In genomic region chr19:679418-680286, GRCh38 we compare ENCODE assay signal across 9 cellular contexts. TPM values are rescaled to one million over a fixed set of nuclear protein-coding genes. Genes with fewer than 3 reads are reported as not detected.
DNase-seq lines count a peak whose midpoint lies in the region; ATAC-seq and TF ChIP-seq lines count a peak whose summit lies in the region.
"Had no signal": no experiment of that assay in that cellular context is flagged by ENCODE, and none has a peak within 500 bp of the region (broad histone marks: within the 10 kb centered on the region; RNA-seq: fewer than 3 reads in every experiment).

No MANE protein-coding gene starts in this region.

- TF ChIP-seq CTCF in Caco-2 (IDR thresholded peaks at IDR 0.05; ENCODE audit: insufficient read depth in 1 of 2, low read depth in 1 of 2, low read length in 1 of 2, severe bottlenecking in 1 of 2, unreplicated experiment in 1 of 2) (no peak), transverse colon (IDR thresholded peaks at IDR 0.05) (no peak)

- intact Hi-C loops in Caco-2 (cut with micrococcal nuclease; ENCODE audit: unreplicated experiment) (loop anchor here (1.0 to 2.0 kb wide), 2 partner anchors 17 to 73 kb away; partner anchors contain the start of gene RNF126), transverse colon (cut with DNase I; ENCODE audit: low total_unique reads) (no loop called here)

- H3K27me3 ChIP-seq in Caco-2 (replicated peaks; ENCODE audit: control insufficient read depth, insufficient read depth, low read length) = no peaks in the 10 kb centered on the region
- peaks cover 19% of the 10 kb centered on the region for H3K27me3 ChIP-seq in HUES64 (ENCODE audit: insufficient read depth, low read length)
- peaks cover 0 to 5% of the 10 kb centered on the region in 2 donors for H3K27me3 ChIP-seq in esophagus (ENCODE audit: control insufficient read depth in 1 of 2, insufficient read depth in 2 of 2, low read length in 2 of 2)
- H3K27me3 ChIP-seq in muscle layer of colon (ENCODE audit: control insufficient read depth in 1 of 2, insufficient read depth in 2 of 2, low read length in 2 of 2) = peaks cover 0 to 6% of the 10 kb centered on the region in 2 donors
- peaks cover 30% of the 10 kb centered on the region for H3K27me3 ChIP-seq in transverse colon

- H3K36me3 ChIP-seq in Caco-2 (ENCODE audit: control insufficient read depth, insufficient read depth, low read length) (no peaks in the 10 kb centered on the region; the same call in 1 of the 2 replicates), HUES64 (ENCODE audit: insufficient read depth, low read length) (no peaks in the 10 kb centered on the region), esophagus (ENCODE audit: control insufficient read depth in 2 of 2, insufficient read depth in 2 of 2, low read length in 1 of 2) (no peaks in the 10 kb centered on the region), muscle layer of colon (ENCODE audit: insufficient read depth, low read length) (no peaks in the 10 kb centered on the region), transverse colon (no peaks in the 10 kb centered on the region)

- H3K36me3 Mint-ChIP-seq in Caco-2 (ENCODE audit: insufficient read depth, unreplicated experiment) = peaks cover 37% of the 10 kb centered on the region
- H3K36me3 Mint-ChIP-seq in activated CD8-positive, alpha-beta T cell treated with anti-CD3 and anti-CD28 coated beads, Interleukin-2, amount 10 ng/mL, durations not matched to agents 7 days and 5 days (ENCODE audit: low read depth) = no peaks in the 10 kb centered on the region

- H3K9me3 Mint-ChIP-seq in Caco-2 (ENCODE audit: unreplicated experiment) = no peaks in the 10 kb centered on the region
- H3K9me3 Mint-ChIP-seq in activated CD8-positive, alpha-beta T cell treated with anti-CD3 and anti-CD28 coated beads, Interleukin-2, amount 10 ng/mL, durations not matched to agents 7 days and 5 days (ENCODE audit: insufficient read depth) = no peaks in the 10 kb centered on the region

- peak overlapping the region; percentile 88 for H3K9ac ChIP-seq in HUES64 (ENCODE audit: low read depth, low read length)
- H3K9ac ChIP-seq in muscle layer of colon (ENCODE audit: low read length) = peak overlapping the region; percentile 53

- peak overlapping the region; percentile 61 for H3K4me3 ChIP-seq in Caco-2 (ENCODE audit: low read depth, low read length)
- peak overlapping the region; percentile 84 for H3K4me3 ChIP-seq in HUES64 (ENCODE audit: low read length)
- peak overlapping the region; percentile 68 to 74 for H3K4me3 ChIP-seq in esophagus (ENCODE audit: low read depth in 1 of 2, low read length in 2 of 2)
- peak overlapping the region; percentile 58 to 79 for H3K4me3 ChIP-seq in muscle layer of colon (ENCODE audit: low read depth in 1 of 2, low read length in 2 of 2)
- peak overlapping the region; percentile 50 to 94 (median 87) for H3K4me3 ChIP-seq in transverse colon

- BruUV-seq in Caco-2 (replicated peaks; lab: Mats Ljungman, UMichigan) = no TSS peak

- TF ChIP-seq POLR2A in transverse colon (IDR thresholded peaks at IDR 0.05) = no peak

- H3K27me3 Mint-ChIP-seq in Caco-2 (ENCODE audit: insufficient read depth, unreplicated experiment) = no peaks in the 10 kb centered on the region
- H3K27me3 Mint-ChIP-seq in activated CD8-positive, alpha-beta T cell treated with anti-CD3 and anti-CD28 coated beads, Interleukin-2, amount 10 ng/mL, durations not matched to agents 7 days and 5 days (ENCODE audit: low read depth) = peaks cover 13% of the 10 kb centered on the region

- POLR2A ChIA-PET in Caco-2 (lab: Charles Lee) = interaction anchor here (0.5 to 1.5 kb wide), 6 partner anchors 16 to 264 kb away, joined by 3 to 6 read pairs (median 4); partner anchors contain the start of gene RNF126
- POLR2A ChIA-PET in activated CD8-positive, alpha-beta T cell treated with anti-CD3 and anti-CD28 coated beads, Interleukin-2, amount 10 ng/mL, durations not matched to agents 7 days and 5 days (lab: Charles Lee) = interaction anchor here (1.4 to 1.9 kb wide), 2 partner anchors 16 to 18 kb away, joined by 3 to 10 read pairs; partner anchors contain the start of gene RNF126

- peak overlapping the region; percentile 75 for H3K4me3 Mint-ChIP-seq in Caco-2 (ENCODE audit: unreplicated experiment)
- H3K4me3 Mint-ChIP-seq in activated CD8-positive, alpha-beta T cell treated with anti-CD3 and anti-CD28 coated beads, Interleukin-2, amount 10 ng/mL, durations not matched to agents 7 days and 5 days = peak overlapping the region; percentile 83

- ATAC-seq in GM21360 (IDR thresholded peaks at IDR 0.05; ENCODE audit: unreplicated experiment) = peak; percentile 14
- ATAC-seq in activated CD8-positive, alpha-beta T cell treated with anti-CD3 and anti-CD28 coated beads, Interleukin-2, amount 10 ng/mL, durations not matched to agents 7 days and 5 days = peak; percentile 7

- H3K9me3 ChIP-seq in Caco-2 (no peaks in the 10 kb centered on the region), HUES64 (ENCODE audit: insufficient read depth, low read depth, low read length) (no peaks in the 10 kb centered on the region), esophagus (ENCODE audit: control insufficient read depth in 2 of 2, insufficient read depth in 1 of 2, low read depth in 1 of 2, low read length in 1 of 2) (no peaks in the 10 kb centered on the region), muscle layer of colon (ENCODE audit: low read length) (no peaks in the 10 kb centered on the region), transverse colon (no peaks in the 10 kb centered on the region)

- DNase-seq in Caco-2 = peak; percentile 66 to 67
- DNase-seq in activated CD8-positive, alpha-beta T cell treated with anti-CD3 and anti-CD28 coated beads, Interleukin-2, amount 10 ng/mL, durations not matched to agents 7 days and 5 days = peak; percentile 34
- peak; percentile 64 for DNase-seq in transverse colon
- DNase-seq in AML-193 (lab: John Stamatoyannopoulos, UW) = no peak

- peaks cover 5% of the 10 kb centered on the region for H3K4me1 Mint-ChIP-seq in Caco-2 (ENCODE audit: low read depth, unreplicated experiment)
- H3K4me1 Mint-ChIP-seq in activated CD8-positive, alpha-beta T cell treated with anti-CD3 and anti-CD28 coated beads, Interleukin-2, amount 10 ng/mL, durations not matched to agents 7 days and 5 days (ENCODE audit: low read depth) = peaks cover 9% of the 10 kb centered on the region

- H3K4me1 ChIP-seq in Caco-2 (peaks cover 17% of the 10 kb centered on the region), HUES64 (ENCODE audit: insufficient read depth, low read length) (no peaks in the 10 kb centered on the region), esophagus (ENCODE audit: control insufficient read depth in 2 of 2, insufficient read depth in 2 of 2, low read length in 1 of 2) (peaks cover 3 to 16% of the 10 kb centered on the region in 2 donors), muscle layer of colon (ENCODE audit: insufficient read depth, low read length) (peaks cover 21% of the 10 kb centered on the region), transverse colon (peaks cover 7 to 32% (median 28%) of the 10 kb centered on the region in 4 donors)

- peak; percentile 75 for TF ChIP-seq EP300 in transverse colon (IDR thresholded peaks at IDR 0.05; ENCODE audit: low read depth)

- in situ Hi-C loops in transverse colon (cut with MboI; ENCODE audit: low pct_ligation_motif_present in 1 of 4, low pct_unique_long_range_greater_than_20kb in 1 of 4, low sequenced_read_pairs in 3 of 4) = no loop called here

- H3K27ac Mint-ChIP-seq in Caco-2 (ENCODE audit: unreplicated experiment) = no peak overlapping the region
- H3K27ac Mint-ChIP-seq in activated CD8-positive, alpha-beta T cell treated with anti-CD3 and anti-CD28 coated beads, Interleukin-2, amount 10 ng/mL, durations not matched to agents 7 days and 5 days = peak overlapping the region; percentile 43

- WGBS in HUES64 = 6% methylated on average over 69 of the region's 69 CpGs
- 3 to 5% methylated on average over 47 to 69 of the region's 69 CpGs for WGBS in esophagus, 2 donors
- 18% methylated on average over 9 of the region's 69 CpGs; no CpG with 5 or more reads in 1 of the 2 donors for WGBS in transverse colon (ENCODE audit: low coverage in 1 of 2), 2 donors

- H3K27ac ChIP-seq in HUES64 (ENCODE audit: low read depth, low read length) = peak overlapping the region; percentile 87; the same call in 1 of the 2 replicates
- H3K27ac ChIP-seq in esophagus (ENCODE audit: low read depth in 2 of 2, low read length in 1 of 2) = peak overlapping the region; percentile 88 to 93
- H3K27ac ChIP-seq in muscle layer of colon (ENCODE audit: low read depth, low read length) = peak overlapping the region; percentile 91
- peak overlapping the region; percentile 94 to 99 (median 97) for H3K27ac ChIP-seq in transverse colon

- CTCF ChIA-PET in Caco-2 (lab: Charles Lee) = interaction anchor here (1.6 kb wide), 1 partner anchor 47 kb away, joined by 4 read pairs; no protein-coding TSS in a partner anchor
- CTCF ChIA-PET in activated CD8-positive, alpha-beta T cell treated with anti-CD3 and anti-CD28 coated beads, Interleukin-2, amount 10 ng/mL, durations not matched to agents 7 days and 5 days (lab: Charles Lee) = interaction anchor here (0.6 to 2.3 kb wide), 4 partner anchors 16 to 68 kb away, joined by 3 to 6 read pairs (median 3); no protein-coding TSS in a partner anchor

RNA-seq across cellular contexts. Expression of gene FSTL3, which starts 3.5 kb away (rescaled TPM):
- total RNA-seq in Caco-2 (2022) (26.3 and 31.2 TPM in 2 replicates), transverse colon (10 to 100 TPM; 14.1 to 37.9 (median 31.2) TPM)
- polyA plus RNA-seq in HUES64 (2013, experiment 1 of 2) = 5.0 TPM
- 5.1 TPM for polyA plus RNA-seq in HUES64 (2013, experiment 2 of 2)
- 1 to 10 TPM; 2.2 to 3.0 TPM for total RNA-seq in activated CD8-positive, alpha-beta T cell treated with anti-CD3 and anti-CD28 coated beads, Interleukin-2, amount 10 ng/mL, durations not matched to agents 7 days and 5 days
- 1 to 10 TPM; 5.9 to 7.8 TPM for polyA plus RNA-seq in esophagus

RNA-seq across cellular contexts. Expression of gene PRSS57, which starts 15.6 kb away (rescaled TPM):
- total RNA-seq in Caco-2 (2022) (not detected in 2 replicates), transverse colon (not detected)
- polyA plus RNA-seq in HUES64 (2013, experiment 1 of 2) = not detected
- not detected for polyA plus RNA-seq in HUES64 (2013, experiment 2 of 2)
- not detected for total RNA-seq in activated CD8-positive, alpha-beta T cell treated with anti-CD3 and anti-CD28 coated beads, Interleukin-2, amount 10 ng/mL, durations not matched to agents 7 days and 5 days
- not detected for polyA plus RNA-seq in esophagus
- total RNA-seq: activated CD8-positive, alpha-beta memory T cell treated with anti-CD3 and anti-CD28 coated beads for 36 hours had no signal

RNA-seq across cellular contexts. Expression of gene RNF126, which starts 16.6 kb away (rescaled TPM):
- 74.6 and 77.9 TPM in 2 replicates for total RNA-seq in Caco-2 (2022)
- 56.4 TPM for polyA plus RNA-seq in HUES64 (2013, experiment 1 of 2)
- 56.4 TPM for polyA plus RNA-seq in HUES64 (2013, experiment 2 of 2)
- 10 to 100 TPM; 71.3 to 78.4 TPM for total RNA-seq in activated CD8-positive, alpha-beta T cell treated with anti-CD3 and anti-CD28 coated beads, Interleukin-2, amount 10 ng/mL, durations not matched to agents 7 days and 5 days
- 10 to 100 TPM; 38.4 to 61.5 TPM for polyA plus RNA-seq in esophagus
- total RNA-seq in transverse colon = 100 to 1,000 TPM in 2 of 4 donors, 10 to 100 TPM in 2; 88.6 to 148 (median 102) TPM

RNA-seq across cellular contexts. Expression of gene PALM, which starts 29.1 kb away (rescaled TPM):
- total RNA-seq in Caco-2 (2022) (14.7 and 16.1 TPM in 2 replicates), transverse colon (10 to 100 TPM; 14.1 to 99.3 (median 29.8) TPM)
- 11.1 TPM for polyA plus RNA-seq in HUES64 (2013, experiment 1 of 2)
- 19.3 TPM for polyA plus RNA-seq in HUES64 (2013, experiment 2 of 2)
- not detected for total RNA-seq in activated CD8-positive, alpha-beta T cell treated with anti-CD3 and anti-CD28 coated beads, Interleukin-2, amount 10 ng/mL, durations not matched to agents 7 days and 5 days
- polyA plus RNA-seq in esophagus = 1 to 10 TPM; 4.8 to 7.6 TPM

RNA-seq across cellular contexts. Expression of gene FGF22, which starts 40.0 kb away (rescaled TPM):
- 0.68 TPM in 1 of 2 replicates, not detected in the other for total RNA-seq in Caco-2 (2022)
- polyA plus RNA-seq in HUES64 (2013, experiment 1 of 2) = 0.50 TPM
- 0.25 TPM for polyA plus RNA-seq in HUES64 (2013, experiment 2 of 2)
- not detected for total RNA-seq in activated CD8-positive, alpha-beta T cell treated with anti-CD3 and anti-CD28 coated beads, Interleukin-2, amount 10 ng/mL, durations not matched to agents 7 days and 5 days
- polyA plus RNA-seq in esophagus = under 1 TPM; 0.53 to 0.86 TPM
- total RNA-seq in transverse colon = not detected
- total RNA-seq: activated CD8-positive, alpha-beta memory T cell treated with anti-CD3 and anti-CD28 coated beads for 36 hours had no signal

Comparison
In these comparisons a context has a peak if more than half of its experiments do, and no peak if none do; other contexts are left out.
1. DNase-seq: peak in Caco-2 (2 of 2), activated CD8-positive, alpha-beta T cell treated with anti-CD3 and anti-CD28 coated beads, Interleukin-2, amount 10 ng/mL, durations not matched to agents 7 days and 5 days (single experiment) and transverse colon (single experiment); none in AML-193 (0 of 2).
2. Peak in every context shown above with its lines, with median percentiles within 50 percentile points of each other: H3K4me3 ChIP-seq and H3K27ac ChIP-seq.